8 cellular contexts compared by ENCODE assay signal in genomic region chr16:85428168-85428898, GRCh38.
A peak's percentile ranks its signal among the peaks of the same experiment; 100 is the strongest.
DNase-seq lines count a peak whose midpoint lies in the region; ATAC-seq and TF ChIP-seq lines count a peak whose summit lies in the region.

No MANE protein-coding gene starts in this region.

- no peaks in the 10 kb centered on the region for H3F3A ChIP-seq in PC-3 (ENCODE audit: low read length, unreplicated experiment)

- peak; percentile 22 to 34 for DNase-seq in SHP77 (lab: John Stamatoyannopoulos, UW)
- no peak for DNase-seq in SHP77 treated with DMSO at 0.1 percent for 48 hours (lab: John Stamatoyannopoulos, UW)
- peak; percentile 46 for DNase-seq in PC-3
- DNase-seq in activated naive CD4-positive, alpha-beta T cell treated with anti-CD3 and anti-CD28 coated beads, Interleukin-2, amount 50 U/mL, for 72 hours (ENCODE audit: low spot score in 2 of 2) = peak; percentile 52 to 55
- no peak for DNase-seq in hepatocyte (ENCODE audit: low spot score)
- DNase-seq in stimulated activated CD4-positive, alpha-beta T cell treated with anti-CD3 and anti-CD28 coated beads, Interleukin-4, amount 100 ng/mL, for 4 hours = peak; percentile 11 to 23
- DNase-seq in SK-N-DZ (ENCODE audit: low spot score) = no peak
- DNase-seq in GOT3 (lab: John Stamatoyannopoulos, UW) = no peak

- 86% methylated on average over 16 of the region's 17 CpGs for WGBS in hepatocyte (ENCODE audit: low lambda C conversion rate, missing lambda C conversion rate)

- no peaks in the 10 kb centered on the region for H3K27me3 ChIP-seq in PC-3 (ENCODE audit: low read length)
- no peaks in the 10 kb centered on the region for H3K27me3 ChIP-seq in hepatocyte

- peak; percentile 59; the same call in 1 of the 2 replicates for ATAC-seq in PC-3
- peak; percentile 71 to 72 for ATAC-seq in activated naive CD4-positive, alpha-beta T cell treated with anti-CD3 and anti-CD28 coated beads, Interleukin-2, amount 50 U/mL, for 72 hours

- POLR2A ChIA-PET in PC-3 (lab: Charles Lee; ENCODE audit: unreplicated experiment) = no interaction called here

- H3K4me2 ChIP-seq in PC-3 (ENCODE audit: low read length) (no peak overlapping the region), hepatocyte (no peak overlapping the region)

- no peak overlapping the region for H3K4me3 ChIP-seq in PC-3 (ENCODE audit: low read length)
- H3K4me3 ChIP-seq in hepatocyte = no peak overlapping the region

- TF ChIP-seq CTCF in PC-3 (conservative IDR thresholded peaks at IDR 0.05; ENCODE audit: low read depth, low read length) (peak; percentile 54), hepatocyte (IDR thresholded peaks at IDR 0.05; ENCODE audit: poor library complexity) (peak; percentile 29)

- no peak overlapping the region for H3K27ac Mint-ChIP-seq in activated naive CD4-positive, alpha-beta T cell treated with anti-CD3 and anti-CD28 coated beads, Interleukin-2, amount 50 U/mL, for 72 hours

- intact Hi-C loops in PC-3 (cut with micrococcal nuclease) = loop anchor here (10.0 kb wide), 1 partner anchor 126 kb away; no protein-coding TSS in a partner anchor

- H3K9me2 ChIP-seq in PC-3 (replicated peaks; ENCODE audit: low read length) (no peaks in the 10 kb centered on the region), hepatocyte (replicated peaks; ENCODE audit: insufficient read depth) (no peaks in the 10 kb centered on the region)

- H3K9ac ChIP-seq in PC-3 (ENCODE audit: low read length) = no peak overlapping the region

- no TSS peak for BruUV-seq in PC-3 (replicated peaks; lab: Mats Ljungman, UMichigan)

- H3K4me1 ChIP-seq in PC-3 (ENCODE audit: insufficient read depth, low read length) (no peaks in the 10 kb centered on the region), hepatocyte (ENCODE audit: insufficient read depth) (peaks cover under 1% of the 10 kb centered on the region)

- H4K20me1 ChIP-seq in PC-3 (ENCODE audit: low read length) (no peaks in the 10 kb centered on the region), hepatocyte (ENCODE audit: insufficient read depth, poor library complexity, severe bottlenecking) (no peaks in the 10 kb centered on the region)

- H3K79me2 ChIP-seq in PC-3 (ENCODE audit: low read length) = no peaks in the 10 kb centered on the region
- no peaks in the 10 kb centered on the region for H3K79me2 ChIP-seq in hepatocyte

- H3K27ac ChIP-seq in PC-3 (ENCODE audit: low read length) (no peak overlapping the region), hepatocyte (no peak overlapping the region)

- no peaks in the 10 kb centered on the region for H3K9me3 Mint-ChIP-seq in activated naive CD4-positive, alpha-beta T cell treated with anti-CD3 and anti-CD28 coated beads, Interleukin-2, amount 50 U/mL, for 72 hours

- H2AFZ ChIP-seq in PC-3 (ENCODE audit: low read length) (no peak overlapping the region), hepatocyte (no peak overlapping the region)

- H3K9me3 ChIP-seq in PC-3 (ENCODE audit: low read length) = no peaks in the 10 kb centered on the region
- no peaks in the 10 kb centered on the region for H3K9me3 ChIP-seq in hepatocyte (ENCODE audit: low read depth)

- CTCF ChIA-PET in PC-3 (lab: Charles Lee) = interaction anchor here (0.5 kb wide), 1 partner anchor 23 kb away, joined by 5 read pairs; no protein-coding TSS in a partner anchor

- H3K36me3 ChIP-seq in PC-3 (ENCODE audit: low read depth, low read length) (no peaks in the 10 kb centered on the region), hepatocyte (replicated peaks; ENCODE audit: insufficient read depth, low read depth) (no peaks in the 10 kb centered on the region)

- no peaks in the 10 kb centered on the region for H3K36me3 Mint-ChIP-seq in activated naive CD4-positive, alpha-beta T cell treated with anti-CD3 and anti-CD28 coated beads, Interleukin-2, amount 50 U/mL, for 72 hours

Comparison
In these comparisons a context has a peak if more than half of its experiments do, and no peak if none do; other contexts are left out.
1. DNase-seq: peak in SHP77 (2 of 2), PC-3 (single experiment), activated naive CD4-positive, alpha-beta T cell treated with anti-CD3 and anti-CD28 coated beads, Interleukin-2, amount 50 U/mL, for 72 hours (2 of 2) and stimulated activated CD4-positive, alpha-beta T cell treated with anti-CD3 and anti-CD28 coated beads, Interleukin-4, amount 100 ng/mL, for 4 hours (2 of 2); none in SHP77 treated with DMSO at 0.1 percent for 48 hours (single experiment), hepatocyte (single experiment), SK-N-DZ (single experiment) and GOT3 (single experiment).